Comparison of ENCODE assay signal across 9 cellular contexts in the genomic region with DNA sequence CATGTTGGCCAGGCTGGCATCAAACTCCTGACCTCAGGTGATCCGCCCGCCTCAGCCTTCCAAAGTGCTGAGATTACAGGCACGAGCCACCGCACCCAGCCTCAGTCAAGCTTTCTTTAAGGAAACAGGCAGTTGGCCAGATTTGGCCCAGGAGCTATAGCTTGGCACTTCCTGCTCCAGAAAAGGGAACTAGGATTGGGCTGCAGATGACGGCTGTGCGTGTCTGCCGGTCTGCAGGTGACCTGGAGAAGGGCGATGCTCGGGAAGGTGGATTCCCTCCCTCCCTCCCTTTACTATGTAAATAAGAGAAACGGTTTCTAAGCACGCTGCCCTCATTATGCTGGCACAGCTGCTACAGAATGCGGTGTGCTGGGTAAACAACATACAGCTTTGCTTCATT.
DNase-seq lines count a peak whose midpoint lies in the region; ATAC-seq and TF ChIP-seq lines count a peak whose summit lies in the region.
"Had no signal": no experiment of that assay in that cellular context is flagged by ENCODE, and none has a peak within 500 bp of the region (broad histone marks: within the 10 kb centered on the region; RNA-seq: fewer than 3 reads in every experiment).

No MANE protein-coding gene starts in this region.

- intact Hi-C loops in CD8-positive, alpha-beta T cell (cut with DNase I, micrococcal nuclease): loop anchor here (2.0 to 10.0 kb wide), 5 partner anchors 14 to 134 kb away; no protein-coding TSS in a partner anchor
- intact Hi-C loops in PC-3 (cut with micrococcal nuclease): loop anchor here (1.0 to 2.0 kb wide), 3 partner anchors 32 to 132 kb away; no protein-coding TSS in a partner anchor

- no peak for ATAC-seq in CD8-positive, alpha-beta T cell
- ATAC-seq in PC-3 (peak; percentile 83), foreskin keratinocyte (peak; percentile 55), HG03175 (IDR thresholded peaks at IDR 0.05; ENCODE audit: unreplicated experiment) (no peak)
- ATAC-seq: heart right ventricle had no signal

- no peak overlapping the region for H3K4me3 ChIP-seq in CD8-positive, alpha-beta T cell (ENCODE audit: low read depth, low read length)
- H3K4me3 ChIP-seq in PC-3 (ENCODE audit: low read length): peak overlapping the region; percentile 52; the same call in 1 of the 2 replicates
- H3K4me3 ChIP-seq: heart right ventricle had no signal

- H3K27me3 Mint-ChIP-seq in CD8-positive, alpha-beta T cell (ENCODE audit: low read depth): no peaks in the 10 kb centered on the region
- no peaks in the 10 kb centered on the region for H3K27me3 Mint-ChIP-seq in mesothelial cell of epicardium (ENCODE audit: low read depth)

- H3K27me3 ChIP-seq in CD8-positive, alpha-beta T cell (ENCODE audit: insufficient read depth, low read length): no peaks in the 10 kb centered on the region
- H3K27me3 ChIP-seq in PC-3 (ENCODE audit: low read length) (no peaks in the 10 kb centered on the region), foreskin keratinocyte (no peaks in the 10 kb centered on the region)
- H3K27me3 ChIP-seq: heart right ventricle had no signal

- H3K9me2 ChIP-seq in PC-3 (replicated peaks; ENCODE audit: low read length): no peaks in the 10 kb centered on the region

- H3K4me2 ChIP-seq in PC-3 (ENCODE audit: low read length): peak overlapping the region; percentile 79

- H3K9ac ChIP-seq in PC-3 (ENCODE audit: low read length): peak overlapping the region; percentile 80

- no peak for TF ChIP-seq CTCF in CD8-positive, alpha-beta T cell (IDR thresholded peaks at IDR 0.05)
- TF ChIP-seq CTCF in PC-3 (conservative IDR thresholded peaks at IDR 0.05; ENCODE audit: low read depth, low read length): no peak
- TF ChIP-seq CTCF in foreskin keratinocyte (conservative IDR thresholded peaks at IDR 0.05): no peak
- TF ChIP-seq CTCF in mesothelial cell of epicardium (IDR thresholded peaks at IDR 0.05; ENCODE audit: unreplicated experiment): no peak

- DNase-seq in CD8-positive, alpha-beta T cell: no peak
- DNase-seq in M059J (ENCODE audit: low read depth): peak; percentile 15
- peak; percentile 96 for DNase-seq in PC-3
- peak; percentile 37 to 45 for DNase-seq in foreskin keratinocyte
- no peak for DNase-seq in hypothalamus (lab: John Stamatoyannopoulos, UW)
- no peak for DNase-seq in mesothelial cell of epicardium (ENCODE audit: low spot score in 2 of 2, unreplicated experiment in 2 of 2)
- DNase-seq in stimulated activated CD8-positive, alpha-beta memory T cell treated with anti-CD3 and anti-CD28 coated beads, Interleukin-4, amount 100 ng/mL, for 48 hours: no peak
- DNase-seq: heart right ventricle had no signal

- H3K27ac Mint-ChIP-seq in CD8-positive, alpha-beta T cell: peak overlapping the region; percentile 95
- no peak overlapping the region for H3K27ac Mint-ChIP-seq in mesothelial cell of epicardium

- peaks cover 5% of the 10 kb centered on the region for H3F3A ChIP-seq in PC-3 (ENCODE audit: low read length, unreplicated experiment)

- POLR2A ChIA-PET in CD8-positive, alpha-beta T cell (lab: Charles Lee): no interaction called here
- POLR2A ChIA-PET in PC-3 (lab: Charles Lee; ENCODE audit: unreplicated experiment): interaction anchor here (0.6 kb wide), 2 partner anchors 17 to 226 kb away, joined by 3 read pairs; no protein-coding TSS in a partner anchor

- no peak overlapping the region for H3K27ac ChIP-seq in CD8-positive, alpha-beta T cell (ENCODE audit: low read depth, low read length)
- H3K27ac ChIP-seq in PC-3 (ENCODE audit: low read length) (peak overlapping the region; percentile 95), foreskin keratinocyte (no peak overlapping the region)
- H3K27ac ChIP-seq: heart right ventricle had no signal

- no peaks in the 10 kb centered on the region for H3K36me3 ChIP-seq in CD8-positive, alpha-beta T cell (ENCODE audit: insufficient read depth, low read length)
- peaks cover 6% of the 10 kb centered on the region for H3K36me3 ChIP-seq in PC-3 (ENCODE audit: low read depth, low read length)

- peaks cover 14% of the 10 kb centered on the region for H3K79me2 ChIP-seq in PC-3 (ENCODE audit: low read length)

- H3K36me3 Mint-ChIP-seq in CD8-positive, alpha-beta T cell: peaks cover 25% of the 10 kb centered on the region
- peaks cover 8% of the 10 kb centered on the region for H3K36me3 Mint-ChIP-seq in mesothelial cell of epicardium

- H3K9me3 ChIP-seq in CD8-positive, alpha-beta T cell (ENCODE audit: low read length): no peaks in the 10 kb centered on the region
- H3K9me3 ChIP-seq in PC-3 (ENCODE audit: low read length): no peaks in the 10 kb centered on the region
- H3K9me3 ChIP-seq: heart right ventricle had no signal

- no peak overlapping the region for H2AFZ ChIP-seq in PC-3 (ENCODE audit: low read length)

- peaks cover 63% of the 10 kb centered on the region for H3K4me1 Mint-ChIP-seq in CD8-positive, alpha-beta T cell (ENCODE audit: low read depth)
- peaks cover 27% of the 10 kb centered on the region for H3K4me1 Mint-ChIP-seq in mesothelial cell of epicardium

- CTCF ChIA-PET in CD8-positive, alpha-beta T cell (lab: Charles Lee): interaction anchor here (0.6 kb wide), 1 partner anchor 85 kb away, joined by 3 read pairs; no protein-coding TSS in a partner anchor
- CTCF ChIA-PET in PC-3 (lab: Charles Lee): interaction anchor here (0.5 kb wide), 1 partner anchor 32 kb away, joined by 3 read pairs; no protein-coding TSS in a partner anchor

- no peaks in the 10 kb centered on the region for H3K9me3 Mint-ChIP-seq in CD8-positive, alpha-beta T cell
- H3K9me3 Mint-ChIP-seq in mesothelial cell of epicardium: no peaks in the 10 kb centered on the region

- peaks cover 60% of the 10 kb centered on the region for H3K4me1 ChIP-seq in CD8-positive, alpha-beta T cell (ENCODE audit: insufficient read depth, low read length)
- peaks cover 32% of the 10 kb centered on the region for H3K4me1 ChIP-seq in PC-3 (ENCODE audit: insufficient read depth, low read length)
- H3K4me1 ChIP-seq in foreskin keratinocyte: peaks cover 31% of the 10 kb centered on the region

- BruUV-seq in PC-3 (replicated peaks; lab: Mats Ljungman, UMichigan): no TSS peak

- no peaks in the 10 kb centered on the region for H4K20me1 ChIP-seq in PC-3 (ENCODE audit: low read length)

- H3K4me3 Mint-ChIP-seq in CD8-positive, alpha-beta T cell: no peak overlapping the region
- no peak overlapping the region for H3K4me3 Mint-ChIP-seq in mesothelial cell of epicardium

Comparison
In these comparisons a context has a peak if more than half of its experiments do, and no peak if none do; other contexts are left out.
1. ATAC-seq: peak in PC-3 (single experiment) and foreskin keratinocyte (single experiment); none in CD8-positive, alpha-beta T cell (single experiment) and HG03175 (single experiment).
2. DNase-seq: peak in M059J (single experiment), PC-3 (single experiment) and foreskin keratinocyte (2 of 2); none in CD8-positive, alpha-beta T cell (0 of 7), hypothalamus (0 of 51), mesothelial cell of epicardium (0 of 2) and stimulated activated CD8-positive, alpha-beta memory T cell treated with anti-CD3 and anti-CD28 coated beads, Interleukin-4, amount 100 ng/mL, for 48 hours (single experiment).